ENCODE assay signal across 10 cellular contexts in the genomic region with DNA sequence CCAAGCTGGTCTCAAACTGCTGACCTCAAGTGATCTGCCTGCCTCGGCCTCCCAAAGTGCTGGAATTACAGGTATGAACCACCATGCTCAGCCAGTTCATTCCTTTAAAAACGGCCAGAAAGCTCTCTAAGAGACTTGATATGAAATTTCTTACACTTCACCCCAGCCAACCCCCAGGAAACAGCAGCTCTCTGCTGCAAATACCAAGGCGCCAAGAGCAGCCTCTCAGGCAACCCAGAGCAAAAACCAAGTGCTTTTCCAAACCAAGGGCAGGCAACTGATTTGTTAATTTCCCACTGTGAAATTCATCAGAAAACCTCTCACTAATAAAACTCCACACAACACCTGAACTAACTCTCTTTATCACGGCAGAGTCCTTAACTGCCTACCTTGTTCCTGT. TPM values are rescaled to one million over a fixed set of nuclear protein-coding genes. Genes with fewer than 3 reads are reported as not detected.
DNase-seq lines count a peak whose midpoint lies in the region; ATAC-seq and TF ChIP-seq lines count a peak whose summit lies in the region.
"Had no signal": no experiment of that assay in that cellular context is flagged by ENCODE, and none has a peak within 500 bp of the region (broad histone marks: within the 10 kb centered on the region; RNA-seq: fewer than 3 reads in every experiment).

No MANE protein-coding gene starts in this region.

- H3K9ac ChIP-seq in adipocyte (ENCODE audit: low read length) (no peak overlapping the region), neural progenitor cell (no peak overlapping the region)

- TF ChIP-seq CTCF in lung (IDR thresholded peaks at IDR 0.05; ENCODE audit: control extremely low read depth, extremely low read depth), result no peak
- TF ChIP-seq CTCF in type B pancreatic cell (conservative IDR thresholded peaks at IDR 0.05), result no peak
- TF ChIP-seq CTCF in neural progenitor cell (IDR thresholded peaks at IDR 0.05), result no peak

- no peak for ATAC-seq in activated naive CD4-positive, alpha-beta T cell treated with anti-CD3 and anti-CD28 coated beads, Interleukin-2, amount 50 U/mL, for 72 hours
- ATAC-seq in lung (ENCODE audit: insufficient read depth, low FRiP score), result no peak

- H3K27me3 ChIP-seq in adipocyte (replicated peaks; ENCODE audit: control insufficient read depth, insufficient read depth, low read length) (no peaks in the 10 kb centered on the region), lung (ENCODE audit: control insufficient read depth, insufficient read depth) (no peaks in the 10 kb centered on the region), neural progenitor cell (no peaks in the 10 kb centered on the region)

- H3K27ac Mint-ChIP-seq in activated naive CD4-positive, alpha-beta T cell treated with anti-CD3 and anti-CD28 coated beads, Interleukin-2, amount 50 U/mL, for 72 hours, result peak overlapping the region; percentile 62 to 67
- peak overlapping the region; percentile 87 for H3K27ac Mint-ChIP-seq in type B pancreatic cell
- no peak overlapping the region for H3K27ac Mint-ChIP-seq in neural progenitor cell

- peaks cover 27% of the 10 kb centered on the region for H3K4me1 Mint-ChIP-seq in type B pancreatic cell (ENCODE audit: unreplicated experiment)
- peaks cover 21% of the 10 kb centered on the region for H3K4me1 Mint-ChIP-seq in neural progenitor cell

- peaks cover 61% of the 10 kb centered on the region for H3K4me1 ChIP-seq in adipocyte (ENCODE audit: control insufficient read depth, insufficient read depth, low read length)
- peaks cover 34 to 61% of the 10 kb centered on the region in 2 donors for H3K4me1 ChIP-seq in lung (ENCODE audit: control insufficient read depth in 2 of 2, insufficient read depth in 2 of 2, low read length in 2 of 2)
- no peaks in the 10 kb centered on the region for H3K4me1 ChIP-seq in neural progenitor cell

- H3K27me3 Mint-ChIP-seq in type B pancreatic cell, result no peaks in the 10 kb centered on the region
- H3K27me3 Mint-ChIP-seq in neural progenitor cell (ENCODE audit: insufficient read depth, low read depth), result no peaks in the 10 kb centered on the region

- H4K20me1 ChIP-seq in neural progenitor cell (ENCODE audit: low read depth), result peaks cover 93% of the 10 kb centered on the region

- H3K9me3 Mint-ChIP-seq in activated naive CD4-positive, alpha-beta T cell treated with anti-CD3 and anti-CD28 coated beads, Interleukin-2, amount 50 U/mL, for 72 hours, result no peaks in the 10 kb centered on the region
- H3K9me3 Mint-ChIP-seq in type B pancreatic cell (no peaks in the 10 kb centered on the region), neural progenitor cell (no peaks in the 10 kb centered on the region)

- no peaks in the 10 kb centered on the region for H3F3A ChIP-seq in neural progenitor cell (ENCODE audit: low read depth)

- no peak overlapping the region for H3K4me2 ChIP-seq in neural progenitor cell

- H3K4me3 Mint-ChIP-seq in type B pancreatic cell, result no peak overlapping the region
- H3K4me3 Mint-ChIP-seq in neural progenitor cell, result no peak overlapping the region

- 62 to 72% methylated on average over 4 of the region's 4 CpGs for WGBS in lung, 2 donors

- no peak for DNase-seq in activated naive CD4-positive, alpha-beta T cell treated with anti-CD3 and anti-CD28 coated beads, Interleukin-2, amount 50 U/mL, for 72 hours (ENCODE audit: low spot score in 2 of 2)
- DNase-seq in activated naive CD4-positive, alpha-beta T cell treated with anti-CD3 and anti-CD28 coated beads, Interleukin-2, amount 50 U/mL, for 16 hours, result no peak
- DNase-seq in adipocyte (ENCODE audit: low read depth) (no peak), lung (ENCODE audit: low spot score) (no peak), type B pancreatic cell (ENCODE audit: extremely low spot score, unreplicated experiment) (no peak), neural progenitor cell (ENCODE audit: low spot score) (no peak), foreskin melanocyte (no peak), mucosa of gallbladder (ENCODE audit: low spot score) (no peak)
- DNase-seq: activated T-cell treated with anti-CD3 and anti-CD28 coated beads for 4 hours, NCI-H526 had no signal

- H3K9me3 ChIP-seq in adipocyte (ENCODE audit: control insufficient read depth, low read length), result no peaks in the 10 kb centered on the region
- H3K9me3 ChIP-seq in lung (ENCODE audit: control insufficient read depth in 2 of 2, insufficient read depth in 1 of 2, low read length in 1 of 2), result no peaks in the 10 kb centered on the region
- H3K9me3 ChIP-seq in neural progenitor cell (ENCODE audit: low read depth), result no peaks in the 10 kb centered on the region

- H3K27ac ChIP-seq in lung (ENCODE audit: low read depth in 1 of 2, low read length in 1 of 2) (peak overlapping the region; percentile 40 to 67), neural progenitor cell (no peak overlapping the region)

- no peak overlapping the region for H2AFZ ChIP-seq in neural progenitor cell (replicated peaks)

- peaks cover 98% of the 10 kb centered on the region for H3K79me2 ChIP-seq in neural progenitor cell (ENCODE audit: low read depth)

- peaks cover 0 to 6% of the 10 kb centered on the region in 2 donors for H3K36me3 Mint-ChIP-seq in activated naive CD4-positive, alpha-beta T cell treated with anti-CD3 and anti-CD28 coated beads, Interleukin-2, amount 50 U/mL, for 72 hours
- H3K36me3 Mint-ChIP-seq in type B pancreatic cell (peaks cover 5% of the 10 kb centered on the region), neural progenitor cell (peaks cover 9% of the 10 kb centered on the region)

- peaks cover 5% of the 10 kb centered on the region for H3K36me3 ChIP-seq in adipocyte (ENCODE audit: control insufficient read depth, insufficient read depth, low read length, severe bottlenecking)
- peaks cover 0 to 8% of the 10 kb centered on the region in 2 donors for H3K36me3 ChIP-seq in lung (ENCODE audit: control insufficient read depth in 2 of 2, insufficient read depth in 2 of 2, low read length in 2 of 2)
- no peaks in the 10 kb centered on the region for H3K36me3 ChIP-seq in neural progenitor cell

- H3K4me3 ChIP-seq in adipocyte (ENCODE audit: low read length) (peak overlapping the region; percentile 68), lung (no peak overlapping the region), neural progenitor cell (no peak overlapping the region)

RNA-seq across cellular contexts. Expression of gene LATS2, which starts 44.9 kb away (rescaled TPM):
- total RNA-seq in activated naive CD4-positive, alpha-beta T cell treated with anti-CD3 and anti-CD28 coated beads, Interleukin-2, amount 50 U/mL, for 72 hours, result 1 to 10 TPM; 1.7 to 8.4 TPM
- total RNA-seq in lung (10 to 100 TPM; 29.8 to 37.5 TPM), type B pancreatic cell (ENCODE audit: low replicate concordance) (14.6 and 17.8 TPM in 2 replicates), neural progenitor cell (ENCODE audit: low replicate concordance) (15.2 and 18.4 TPM in 2 replicates), mucosa of gallbladder (35.1 TPM)
- polyA plus RNA-seq in lung, result 10 to 100 TPM in 1 of 2 donors, 1 to 10 TPM in 1; 7.7 to 12.8 TPM
